ENCODE assay signal across 8 cellular contexts in genomic region chr4:2962614-2963184, GRCh38. TPM values are rescaled to one million over a fixed set of nuclear protein-coding genes. Genes with fewer than 3 reads are reported as not detected.
DNase-seq lines count a peak whose midpoint lies in the region; ATAC-seq lines count a peak whose summit lies in the region.

No MANE protein-coding gene starts in this region.

- H3K4me1 Mint-ChIP-seq in activated naive CD8-positive, alpha-beta T cell (ENCODE audit: low read depth), result peaks cover 35% of the 10 kb centered on the region

- peak overlapping the region; percentile 93 for H3K4me3 Mint-ChIP-seq in activated naive CD8-positive, alpha-beta T cell

- peaks cover 4% of the 10 kb centered on the region for H3K36me3 Mint-ChIP-seq in activated naive CD8-positive, alpha-beta T cell

- peak overlapping the region; percentile 75 for H3K4me3 ChIP-seq in H7 (ENCODE audit: insufficient read depth, low read depth, low read length)
- H3K4me3 ChIP-seq in MG63, result peak overlapping the region; percentile 90

- peak; percentile 20 to 43 for ATAC-seq in left cardiac atrium

- H3K27me3 Mint-ChIP-seq in activated naive CD8-positive, alpha-beta T cell, result no peaks in the 10 kb centered on the region

- intact Hi-C loops in left cardiac atrium (cut with DNase I), result no loop called here

- no peaks in the 10 kb centered on the region for H3K9me3 Mint-ChIP-seq in activated naive CD8-positive, alpha-beta T cell (ENCODE audit: low read depth)

- H3K27ac Mint-ChIP-seq in activated naive CD8-positive, alpha-beta T cell, result peak overlapping the region; percentile 88

- no peaks in the 10 kb centered on the region for H3K9me3 ChIP-seq in MG63

- H3K36me3 ChIP-seq in H7 (replicated peaks; ENCODE audit: control insufficient read depth, insufficient read depth, low read length) (peaks cover 2% of the 10 kb centered on the region; the same call in 1 of the 2 replicates), MG63 (peaks cover 17% of the 10 kb centered on the region)

- peak; percentile 21 for DNase-seq in activated CD4-positive, CD25-positive, alpha-beta regulatory T cell treated with anti-CD3 and anti-CD28 coated beads, Interleukin-2, amount 50 U/mL, for 16 hours (ENCODE audit: low read depth, low spot score)
- DNase-seq in activated CD4-positive, CD25-positive, alpha-beta regulatory T cell treated with anti-CD3 and anti-CD28 coated beads, Interleukin-2, amount 50 U/mL, for 72 hours, result no peak
- DNase-seq in H7 (peak; percentile 72), MG63 (peak; percentile 35), left cardiac atrium (peak; percentile 57), pons (ENCODE audit: low spot score) (peak; percentile 48), UCSD-AML1 (lab: John Stamatoyannopoulos, UW; ENCODE audit: unreplicated experiment) (no peak)

- H3K27me3 ChIP-seq in H7 (ENCODE audit: control insufficient read depth, insufficient read depth, low read length) (peaks cover 7% of the 10 kb centered on the region), MG63 (no peaks in the 10 kb centered on the region)

RNA-seq across cellular contexts. Expression of gene NOP14, which starts 0.5 kb away (rescaled TPM):
- 17.3 and 19.2 TPM in 2 replicates for total RNA-seq in H7 (2014; rRNA removed; shearing (Covaris generic))
- 32.5 and 45.2 TPM in 2 replicates for total RNA-seq in MG63 (2014; rRNA removed; shearing (Covaris generic); ENCODE audit: low replicate concordance)
- total RNA-seq in left cardiac atrium, result 10 to 100 TPM; 14.4 to 22.9 TPM

RNA-seq across cellular contexts. Expression of gene GRK4, which starts 0.7 kb away (rescaled TPM):
- 0.48 and 1.9 TPM in 2 replicates for total RNA-seq in H7 (2014; rRNA removed; shearing (Covaris generic))
- 2.6 and 3.7 TPM in 2 replicates for total RNA-seq in MG63 (2014; rRNA removed; shearing (Covaris generic); ENCODE audit: low replicate concordance)
- 10 to 100 TPM in 1 of 2 donors, 1 to 10 TPM in 1; 8.5 to 11.5 TPM for total RNA-seq in left cardiac atrium

Comparison
In these comparisons a context has a peak if more than half of its experiments do, and no peak if none do; other contexts are left out.
1. DNase-seq: peak in activated CD4-positive, CD25-positive, alpha-beta regulatory T cell treated with anti-CD3 and anti-CD28 coated beads, Interleukin-2, amount 50 U/mL, for 16 hours (single experiment), H7 (single experiment), MG63 (single experiment), left cardiac atrium (single experiment) and pons (single experiment); none in activated CD4-positive, CD25-positive, alpha-beta regulatory T cell treated with anti-CD3 and anti-CD28 coated beads, Interleukin-2, amount 50 U/mL, for 72 hours (single experiment) and UCSD-AML1 (single experiment).